8 cellular contexts compared by ENCODE assay signal in the genomic region with DNA sequence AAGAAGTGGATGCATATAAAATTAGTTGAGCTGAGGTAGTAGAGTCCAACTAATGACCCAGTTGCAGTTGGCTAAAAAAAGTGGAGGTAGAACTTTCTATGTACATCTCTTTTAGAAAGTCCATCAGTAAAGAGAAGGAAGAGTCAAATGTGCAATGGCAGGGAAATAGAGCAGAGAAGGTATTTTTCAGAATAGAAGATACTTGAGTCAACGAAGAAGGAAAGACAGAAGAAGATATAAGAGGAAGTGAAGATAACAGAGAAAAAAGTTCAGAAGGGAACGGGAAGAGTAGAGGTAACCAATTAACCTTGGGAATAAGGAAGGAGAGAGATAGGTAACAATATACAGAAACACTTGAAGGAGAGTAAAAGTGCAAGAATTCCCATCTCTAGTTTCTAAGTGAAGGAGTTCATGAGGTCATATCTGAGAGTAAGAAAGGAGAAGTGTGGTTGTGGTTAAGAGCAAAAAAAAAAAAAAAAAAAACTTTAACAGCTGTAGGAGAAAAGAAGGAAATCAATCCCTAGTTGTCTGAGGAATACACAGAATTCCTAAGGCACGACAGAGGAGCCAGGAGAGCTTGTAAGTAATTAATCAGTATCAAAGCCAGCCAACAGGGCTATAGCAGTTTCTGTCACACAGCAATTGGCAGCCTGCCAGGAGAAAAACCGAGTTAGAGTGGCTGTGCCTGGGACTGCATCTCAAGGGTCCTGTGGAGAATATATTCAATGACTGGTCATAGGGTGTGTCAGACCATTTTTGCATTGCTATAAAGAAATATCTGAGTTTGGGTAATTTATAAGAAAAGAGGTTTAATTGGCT.
A peak's percentile ranks its signal among the peaks of the same experiment; 100 is the strongest.
DNase-seq lines count a peak whose midpoint lies in the region; ATAC-seq, FAIRE-seq and TF ChIP-seq lines count a peak whose summit lies in the region.

No MANE protein-coding gene starts in this region.

- H3K27me3 ChIP-seq in heart right ventricle (no peaks in the 10 kb centered on the region), GM12878 (replicated peaks in 1 of 2; ENCODE audit: control insufficient read depth in 2 of 2, insufficient read depth in 2 of 2, low read length in 1 of 2) (no peaks in the 10 kb centered on the region)

- no peak overlapping the region for H2AFZ ChIP-seq in GM12878 (ENCODE audit: control insufficient read depth, low read depth, low read length)

- peak; percentile 24 to 29 for DNase-seq in heart right ventricle
- no peak for DNase-seq in cardiac septum (ENCODE audit: low spot score)
- peak; percentile 74 for DNase-seq in NCI-H2171 treated with DMSO at 0.1 percent for 48 hours (lab: John Stamatoyannopoulos, UW)
- DNase-seq in GM12878 (ENCODE audit: low read depth, low spot score) = no peak
- peak; percentile 20 for DNase-seq in stimulated activated CD4-positive, alpha-beta T cell treated with anti-CD3 and anti-CD28 coated beads, Interleukin-4, amount 100 ng/mL, for 24 hours
- no peak for DNase-seq in OCI-M2 (lab: John Stamatoyannopoulos, UW; ENCODE audit: unreplicated experiment)
- no peak for DNase-seq in NCI-H1436 treated with DMSO at 0.1 percent for 48 hours (lab: John Stamatoyannopoulos, UW)
- no peak for DNase-seq in D341Med (ENCODE audit: low spot score)

- RAD21 ChIA-PET in GM12878 (lab: Charles Lee; ENCODE audit: unreplicated experiment) = interaction anchor here (0.7 to 1.0 kb wide), 2 partner anchors 15 to 61 kb away, joined by 3 read pairs; a partner anchor contains a TSS

- POLR2A ChIA-PET in GM12878 (lab: Charles Lee) = interaction anchor here (0.6 kb wide), 2 partner anchors 15 to 842 kb away, joined by 3 read pairs; no protein-coding TSS in a partner anchor

- SMC1A ChIA-PET in GM12878 (lab: Charles Lee; ENCODE audit: uncharacterized antibody, unreplicated experiment) = interaction anchor here (0.6 to 4.1 kb wide), 4 partner anchors 15 to 240 kb away, joined by 3 to 23 read pairs (median 4); a partner anchor contains a TSS

- FAIRE-seq in GM12878 (lab: Jason Lieb, UNC) = peak; percentile 66

- H3K4me3 ChIP-seq in heart right ventricle (no peak overlapping the region), GM12878 (no peak overlapping the region)

- TF ChIP-seq RAD21 in GM12878 (IDR thresholded peaks at IDR 0.05; ENCODE audit: insufficient read depth, low read depth, low read length) = no peak

- peak overlapping the region; percentile 59; the same call in 1 of the 2 replicates for H3K4me2 ChIP-seq in GM12878 (ENCODE audit: control insufficient read depth, insufficient read depth)

- H3K36me3 ChIP-seq in heart right ventricle (no peaks in the 10 kb centered on the region), GM12878 (ENCODE audit: control insufficient read depth in 2 of 2, insufficient read depth in 2 of 2, low read length in 1 of 2) (no peaks in the 10 kb centered on the region)

- H3K4me1 ChIP-seq in heart right ventricle (peaks cover 0 to 89% (median 30%) of the 10 kb centered on the region in 9 donors), GM12878 (ENCODE audit: control insufficient read depth, insufficient read depth, low read length) (no peaks in the 10 kb centered on the region; the same call in none of the 2 replicates)

- peak overlapping the region in 1 of 10 donors; percentile 70 for H3K27ac ChIP-seq in heart right ventricle
- no peak overlapping the region for H3K27ac ChIP-seq in GM12878 (ENCODE audit: control insufficient read depth, insufficient read depth)

- intact Hi-C loops in heart right ventricle (cut with DNase I) = loop anchor here (5.0 to 10.0 kb wide), 10 partner anchors 63 to 635 kb away; a partner anchor contains a TSS
- intact Hi-C loops in cardiac septum (cut with DNase I) = loop anchor here (5.0 to 10.0 kb wide), 3 partner anchors 168 to 615 kb away; no protein-coding TSS in a partner anchor
- intact Hi-C loops in GM12878 (cut with micrococcal nuclease; ENCODE audit: unreplicated experiment) = loop anchor here (5.0 to 10.0 kb wide), 2 partner anchors 63 to 615 kb away; a partner anchor contains a TSS

- WGBS in heart right ventricle, 2 donors = 47 to 48% methylated on average over 4 of the region's 4 CpGs
- 13% methylated on average over 4 of the region's 4 CpGs for WGBS in GM12878 (ENCODE audit: insufficient coverage, insufficient replicate concordance, low lambda C conversion rate, missing lambda C conversion rate)

- in situ Hi-C loops in GM12878 (cut with MboI) = loop anchor here (5.0 kb wide), 1 partner anchor 163 kb away; no protein-coding TSS in a partner anchor

- no peak for TF ChIP-seq POLR2A in GM12878 (IDR thresholded peaks at IDR 0.05; ENCODE audit: low read depth, low read length)

- no peak for TF ChIP-seq CTCF in heart right ventricle (IDR thresholded peaks at IDR 0.05)
- TF ChIP-seq CTCF in GM12878 (IDR thresholded peaks at IDR 0.05 in 2 of 3, conservative IDR thresholded peaks at IDR 0.05 in 1 of 3; ENCODE audit: control insufficient read depth in 2 of 3, extremely low read depth in 1 of 3, insufficient read depth in 1 of 3, low read depth in 3 of 3, low read length in 3 of 3) = no peak

- CTCF ChIA-PET in GM12878 (lab: Yijun Ruan, JAX) = interaction anchor here (0.6 to 2.1 kb wide), 7 partner anchors 15 to 298 kb away, joined by 3 to 7 read pairs (median 4); no protein-coding TSS in a partner anchor

- H3K9me3 ChIP-seq in heart right ventricle (no peaks in the 10 kb centered on the region), GM12878 (replicated peaks; ENCODE audit: control insufficient read depth, insufficient read depth, low read length) (no peaks in the 10 kb centered on the region)

- no peak for TF ChIP-seq EP300 in GM12878 (IDR thresholded peaks at IDR 0.05; ENCODE audit: borderline replicate concordance in 1 of 2, control insufficient read depth in 1 of 2, low read depth in 2 of 2, low read length in 2 of 2)

- H3K79me2 ChIP-seq in GM12878 (ENCODE audit: control insufficient read depth, insufficient read depth, low read length) = no peaks in the 10 kb centered on the region

- ATAC-seq in heart right ventricle = peak in 3 of 8 donors; percentile 15 to 41 (median 25)
- peak; percentile 85 for ATAC-seq in GM12878

- BruUV-seq in GM12878 (replicated peaks; lab: Mats Ljungman, UMichigan) = no TSS peak

- no peak overlapping the region for H3K9ac ChIP-seq in GM12878 (ENCODE audit: control insufficient read depth, insufficient read depth, low read length)

- no peaks in the 10 kb centered on the region for H4K20me1 ChIP-seq in GM12878 (ENCODE audit: control insufficient read depth, insufficient read depth)

TF ChIP-seq in GM12878, 131 proteins besides CTCF, POLR2A, EP300 and RAD21 (continues in another document):
- TF ChIP-seq POLR2AphosphoS5 (IDR thresholded peaks at IDR 0.05; ENCODE audit: low read length) = no peak
- TF ChIP-seq RAD51 (IDR thresholded peaks at IDR 0.05) = no peak
- peak; percentile 79 to 84 for TF ChIP-seq IKZF2 (IDR thresholded peaks at IDR 0.05)
- no peak for TF ChIP-seq MTA2 (IDR thresholded peaks at IDR 0.05; ENCODE audit: low read depth)
- peak; percentile 93 for TF ChIP-seq RUNX3 (IDR thresholded peaks at IDR 0.05; ENCODE audit: low read length)
- no peak for TF ChIP-seq SMC3 (IDR thresholded peaks at IDR 0.05; ENCODE audit: borderline replicate concordance, low read length)
- TF ChIP-seq, protein P1, sequence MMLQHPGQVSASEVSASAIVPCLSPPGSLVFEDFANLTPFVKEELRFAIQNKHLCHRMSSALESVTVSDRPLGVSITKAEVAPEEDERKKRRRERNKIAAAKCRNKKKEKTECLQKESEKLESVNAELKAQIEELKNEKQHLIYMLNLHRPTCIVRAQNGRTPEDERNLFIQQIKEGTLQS (IDR thresholded peaks at IDR 0.05; ENCODE audit: borderline replicate concordance, extremely low read depth, low read depth, low read length) = no peak
- TF ChIP-seq, protein P2, sequence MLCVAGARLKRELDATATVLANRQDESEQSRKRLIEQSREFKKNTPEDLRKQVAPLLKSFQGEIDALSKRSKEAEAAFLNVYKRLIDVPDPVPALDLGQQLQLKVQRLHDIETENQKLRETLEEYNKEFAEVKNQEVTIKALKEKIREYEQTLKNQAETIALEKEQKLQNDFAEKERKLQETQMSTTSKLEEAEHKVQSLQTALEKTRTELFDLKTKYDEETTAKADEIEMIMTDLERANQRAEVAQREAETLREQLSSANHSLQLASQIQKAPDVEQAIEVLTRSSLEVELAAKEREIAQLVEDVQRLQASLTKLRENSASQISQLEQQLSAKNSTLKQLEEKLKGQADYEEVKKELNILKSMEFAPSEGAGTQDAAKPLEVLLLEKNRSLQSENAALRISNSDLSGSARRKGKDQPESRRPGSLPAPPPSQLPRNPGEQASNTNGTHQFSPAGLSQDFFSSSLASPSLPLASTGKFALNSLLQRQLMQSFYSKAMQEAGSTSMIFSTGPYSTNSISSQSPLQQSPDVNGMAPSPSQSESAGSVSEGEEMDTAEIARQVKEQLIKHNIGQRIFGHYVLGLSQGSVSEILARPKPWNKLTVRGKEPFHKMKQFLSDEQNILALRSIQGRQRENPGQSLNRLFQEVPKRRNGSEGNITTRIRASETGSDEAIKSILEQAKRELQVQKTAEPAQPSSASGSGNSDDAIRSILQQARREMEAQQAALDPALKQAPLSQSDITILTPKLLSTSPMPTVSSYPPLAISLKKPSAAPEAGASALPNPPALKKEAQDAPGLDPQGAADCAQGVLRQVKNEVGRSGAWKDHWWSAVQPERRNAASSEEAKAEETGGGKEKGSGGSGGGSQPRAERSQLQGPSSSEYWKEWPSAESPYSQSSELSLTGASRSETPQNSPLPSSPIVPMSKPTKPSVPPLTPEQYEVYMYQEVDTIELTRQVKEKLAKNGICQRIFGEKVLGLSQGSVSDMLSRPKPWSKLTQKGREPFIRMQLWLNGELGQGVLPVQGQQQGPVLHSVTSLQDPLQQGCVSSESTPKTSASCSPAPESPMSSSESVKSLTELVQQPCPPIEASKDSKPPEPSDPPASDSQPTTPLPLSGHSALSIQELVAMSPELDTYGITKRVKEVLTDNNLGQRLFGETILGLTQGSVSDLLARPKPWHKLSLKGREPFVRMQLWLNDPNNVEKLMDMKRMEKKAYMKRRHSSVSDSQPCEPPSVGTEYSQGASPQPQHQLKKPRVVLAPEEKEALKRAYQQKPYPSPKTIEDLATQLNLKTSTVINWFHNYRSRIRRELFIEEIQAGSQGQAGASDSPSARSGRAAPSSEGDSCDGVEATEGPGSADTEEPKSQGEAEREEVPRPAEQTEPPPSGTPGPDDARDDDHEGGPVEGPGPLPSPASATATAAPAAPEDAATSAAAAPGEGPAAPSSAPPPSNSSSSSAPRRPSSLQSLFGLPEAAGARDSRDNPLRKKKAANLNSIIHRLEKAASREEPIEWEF (IDR thresholded peaks at IDR 0.05; ENCODE audit: insufficient replicate concordance, low read depth, low read length) = no peak

Comparison
In these comparisons a context has a peak if more than half of its experiments do, and no peak if none do; other contexts are left out.
1. DNase-seq: peak in heart right ventricle (2 of 2), NCI-H2171 treated with DMSO at 0.1 percent for 48 hours (single experiment) and stimulated activated CD4-positive, alpha-beta T cell treated with anti-CD3 and anti-CD28 coated beads, Interleukin-4, amount 100 ng/mL, for 24 hours (single experiment); none in cardiac septum (single experiment), GM12878 (single experiment), OCI-M2 (single experiment), NCI-H1436 treated with DMSO at 0.1 percent for 48 hours (single experiment) and D341Med (single experiment).